In the genomic region with DNA sequence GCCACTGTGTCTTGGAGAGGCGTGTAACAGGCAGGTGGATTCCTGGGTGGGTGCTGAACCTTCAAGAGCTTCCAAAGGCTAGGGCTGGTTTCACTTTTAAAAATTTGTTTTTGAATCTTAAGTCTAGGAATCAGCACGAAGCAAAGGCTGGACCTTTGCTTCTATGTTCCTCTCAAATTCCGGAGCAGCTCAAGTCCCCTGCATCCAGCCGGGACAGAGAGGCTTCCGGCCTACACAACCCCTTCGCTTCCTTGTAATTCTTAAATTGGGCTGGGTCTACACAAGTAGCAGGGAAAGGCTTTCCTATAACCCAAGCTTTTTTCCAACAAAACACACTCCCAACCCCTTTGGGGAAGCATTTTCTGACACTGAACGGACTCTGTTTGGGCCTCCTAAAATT, we compare ENCODE assay signal across 24 cellular contexts. TPM values are rescaled to one million over a fixed set of nuclear protein-coding genes. Genes with fewer than 3 reads are reported as not detected.
"Had no signal": no experiment of that assay in that cellular context is flagged by ENCODE, and none has a peak within 500 bp of the region (broad histone marks: within the 10 kb centered on the region; RNA-seq: fewer than 3 reads in every experiment).

No MANE protein-coding gene starts in this region.

- H3K9me3 Mint-ChIP-seq: activated CD8-positive, alpha-beta T cell treated with anti-CD3 and anti-CD28 coated beads for 36 hours; activated naive CD4-positive, alpha-beta T cell treated with anti-CD3 and anti-CD28 coated beads for 36 hours; activated T-cell treated with anti-CD3 and anti-CD28 coated beads, Interleukin-2, amount 50 U/mL, for 24 hours; activated T-helper 2 cell treated with anti-CD3 and anti-CD28 coated beads, Interferon-gamma antibody, Interleukin-2, Interleukin-4, amounts not matched to agents 10 μg/mL and 5 μg/mL and 100 μg/mL, durations not matched to agents 14 hours and 24 hours and 36 hours; T-helper 2 cell treated with Interferon-gamma antibody and Interleukin-4, amounts not matched to agents 5 μg/mL and 100 μg/mL, for 36 hours had no signal

- H3K4me3 Mint-ChIP-seq: activated CD8-positive, alpha-beta T cell treated with anti-CD3 and anti-CD28 coated beads for 36 hours; activated naive CD4-positive, alpha-beta T cell treated with anti-CD3 and anti-CD28 coated beads for 36 hours; activated T-cell treated with anti-CD3 and anti-CD28 coated beads, Interleukin-2, amount 50 U/mL, for 24 hours; T-helper 2 cell treated with Interferon-gamma antibody and Interleukin-4, amounts not matched to agents 5 μg/mL and 100 μg/mL, for 36 hours had no signal

- H3K27ac Mint-ChIP-seq: activated CD8-positive, alpha-beta T cell treated with anti-CD3 and anti-CD28 coated beads for 36 hours; activated naive CD4-positive, alpha-beta T cell treated with anti-CD3 and anti-CD28 coated beads for 36 hours; activated T-cell treated with anti-CD3 and anti-CD28 coated beads, Interleukin-2, amount 50 U/mL, for 24 hours; activated T-helper 2 cell treated with anti-CD3 and anti-CD28 coated beads, Interferon-gamma antibody, Interleukin-2, Interleukin-4, amounts not matched to agents 10 μg/mL and 5 μg/mL and 100 μg/mL, durations not matched to agents 14 hours and 24 hours and 36 hours had no signal

- H3K36me3 ChIP-seq: brain microvascular endothelial cell, thyroid gland had no signal

- H3K4me3 ChIP-seq: dorsolateral prefrontal cortex, mucosa of descending colon, thyroid gland had no signal

- H3K9me3 ChIP-seq: mucosa of descending colon, thyroid gland had no signal

- ATAC-seq: activated CD8-positive, alpha-beta T cell treated with anti-CD3 and anti-CD28 coated beads for 36 hours; left ventricle myocardium superior; mucosa of descending colon; naive thymus-derived CD4-positive, alpha-beta T cell had no signal

- H3K27ac ChIP-seq: brain microvascular endothelial cell, dorsolateral prefrontal cortex, thyroid gland had no signal

- FAIRE-seq: colon, frontal cortex, TTC549 had no signal

- DNase-seq: activated CD4-positive, alpha-beta T cell treated with anti-CD3 and anti-CD28 coated beads for 48 hours; activated CD4-positive, CD25-positive, alpha-beta regulatory T cell; activated CD8-positive, alpha-beta T cell treated with anti-CD3 and anti-CD28 coated beads for 36 hours; activated naive CD4-positive, alpha-beta T cell treated with anti-CD3 and anti-CD28 coated beads for 36 hours; activated T-cell treated with anti-CD3 and anti-CD28 coated beads, Interleukin-2, amount 50 U/mL, for 24 hours; brain microvascular endothelial cell; central memory CD4-positive, alpha-beta T cell; dorsolateral prefrontal cortex; erythroblast; left ventricle myocardium superior; mucosa of descending colon; naive thymus-derived CD4-positive, alpha-beta T cell; stimulated activated naive CD4-positive, alpha-beta T cell treated with Interleukin-2 at 50 U/mL for 16 hours; thyroid gland had no signal

RNA-seq across cellular contexts. Expression of gene HOXC12, which starts 8.3 kb away (rescaled TPM):
- total RNA-seq: activated CD8-positive, alpha-beta T cell treated with anti-CD3 and anti-CD28 coated beads for 36 hours; activated naive CD4-positive, alpha-beta T cell treated with anti-CD3 and anti-CD28 coated beads for 36 hours; activated T-helper 2 cell treated with anti-CD3 and anti-CD28 coated beads, Interferon-gamma antibody, Interleukin-2, Interleukin-4, amounts not matched to agents 10 μg/mL and 5 μg/mL and 100 μg/mL, durations not matched to agents 14 hours and 24 hours and 36 hours; dorsolateral prefrontal cortex; frontal cortex; kidney epithelial cell; left ventricle myocardium superior; mucosa of descending colon; naive thymus-derived CD4-positive, alpha-beta T cell; osteocyte; pulmonary artery endothelial cell; thyroid gland; urinary bladder had no signal
- polyA plus RNA-seq: aorta; naive thymus-derived CD4-positive, alpha-beta T cell had no signal

RNA-seq across cellular contexts. Expression of gene HOXC11, which starts 9.9 kb away (rescaled TPM):
- total RNA-seq: activated CD8-positive, alpha-beta T cell treated with anti-CD3 and anti-CD28 coated beads for 36 hours; activated naive CD4-positive, alpha-beta T cell treated with anti-CD3 and anti-CD28 coated beads for 36 hours; activated T-helper 2 cell treated with anti-CD3 and anti-CD28 coated beads, Interferon-gamma antibody, Interleukin-2, Interleukin-4, amounts not matched to agents 10 μg/mL and 5 μg/mL and 100 μg/mL, durations not matched to agents 14 hours and 24 hours and 36 hours; dorsolateral prefrontal cortex; frontal cortex; left ventricle myocardium superior; mucosa of descending colon; naive thymus-derived CD4-positive, alpha-beta T cell; osteocyte; pulmonary artery endothelial cell; thyroid gland had no signal
- polyA plus RNA-seq: naive thymus-derived CD4-positive, alpha-beta T cell had no signal

RNA-seq across cellular contexts. Expression of gene HOTAIR, which starts 11.7 kb away (rescaled TPM):
- total RNA-seq: activated CD8-positive, alpha-beta T cell treated with anti-CD3 and anti-CD28 coated beads for 36 hours; activated naive CD4-positive, alpha-beta T cell treated with anti-CD3 and anti-CD28 coated beads for 36 hours; activated T-helper 2 cell treated with anti-CD3 and anti-CD28 coated beads, Interferon-gamma antibody, Interleukin-2, Interleukin-4, amounts not matched to agents 10 μg/mL and 5 μg/mL and 100 μg/mL, durations not matched to agents 14 hours and 24 hours and 36 hours; dorsolateral prefrontal cortex; frontal cortex; left ventricle myocardium superior; mucosa of descending colon; naive thymus-derived CD4-positive, alpha-beta T cell; osteocyte; pulmonary artery endothelial cell; thyroid gland had no signal
- polyA plus RNA-seq: aorta; naive thymus-derived CD4-positive, alpha-beta T cell had no signal

RNA-seq across cellular contexts. Expression of gene HOXC10, which starts 21.9 kb away (rescaled TPM):
- total RNA-seq: activated CD8-positive, alpha-beta T cell treated with anti-CD3 and anti-CD28 coated beads for 36 hours; activated naive CD4-positive, alpha-beta T cell treated with anti-CD3 and anti-CD28 coated beads for 36 hours; activated T-helper 2 cell treated with anti-CD3 and anti-CD28 coated beads, Interferon-gamma antibody, Interleukin-2, Interleukin-4, amounts not matched to agents 10 μg/mL and 5 μg/mL and 100 μg/mL, durations not matched to agents 14 hours and 24 hours and 36 hours; frontal cortex; left ventricle myocardium superior; mucosa of descending colon; naive thymus-derived CD4-positive, alpha-beta T cell; osteocyte; pulmonary artery endothelial cell; thyroid gland had no signal
- polyA plus RNA-seq: naive thymus-derived CD4-positive, alpha-beta T cell had no signal

RNA-seq across cellular contexts. Expression of gene HOXC13, which starts 24.4 kb away (rescaled TPM):
- total RNA-seq: activated CD8-positive, alpha-beta T cell treated with anti-CD3 and anti-CD28 coated beads for 36 hours; activated naive CD4-positive, alpha-beta T cell treated with anti-CD3 and anti-CD28 coated beads for 36 hours; activated T-helper 2 cell treated with anti-CD3 and anti-CD28 coated beads, Interferon-gamma antibody, Interleukin-2, Interleukin-4, amounts not matched to agents 10 μg/mL and 5 μg/mL and 100 μg/mL, durations not matched to agents 14 hours and 24 hours and 36 hours; dorsolateral prefrontal cortex; frontal cortex; kidney epithelial cell; left ventricle myocardium superior; mucosa of descending colon; naive thymus-derived CD4-positive, alpha-beta T cell; osteocyte; pulmonary artery endothelial cell; thyroid gland; urinary bladder had no signal
- polyA plus RNA-seq: aorta; naive thymus-derived CD4-positive, alpha-beta T cell had no signal
